Comparison of ENCODE assay signal across 7 cellular contexts in the genomic region with DNA sequence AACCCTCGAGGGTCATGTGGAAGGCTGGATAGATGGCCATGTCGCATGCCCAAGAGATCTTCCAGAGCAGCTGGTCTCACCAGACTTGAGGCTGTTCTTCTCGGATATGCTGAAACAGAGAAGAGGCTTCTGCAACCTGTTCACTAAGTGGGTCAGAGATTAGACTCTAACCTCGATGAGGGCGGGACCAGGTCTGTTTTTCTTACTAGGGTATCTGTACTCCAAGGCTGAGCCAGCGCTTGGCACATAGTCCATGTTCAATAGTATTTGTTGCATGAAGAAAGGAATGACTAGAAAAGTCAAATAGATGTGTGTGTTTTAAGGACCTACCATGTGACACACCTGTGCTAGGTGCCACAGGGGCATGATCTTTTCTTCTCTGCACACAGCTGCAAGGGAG.
"Had no signal": no experiment of that assay in that cellular context is flagged by ENCODE, and none has a peak within 500 bp of the region (broad histone marks: within the 10 kb centered on the region; RNA-seq: fewer than 3 reads in every experiment).

No MANE protein-coding gene starts in this region.

- FAIRE-seq: G401.6, GM12878, GM12891, GM18507, GM19239 had no signal

- H3K4me3 ChIP-seq: GM12878 had no signal

- DNase-seq: GDM1, GF-D8 had no signal

- ATAC-seq: GM12878 had no signal
